In genomic region chr6:128235556-128235955, GRCh38 we compare ENCODE assay signal across 28 cellular contexts.
A peak's percentile ranks its signal among the peaks of the same experiment; 100 is the strongest.
DNase-seq lines count a peak whose midpoint lies in the region; ATAC-seq and TF ChIP-seq lines count a peak whose summit lies in the region.
"Had no signal": no experiment of that assay in that cellular context is flagged by ENCODE, and none has a peak within 500 bp of the region (broad histone marks: within the 10 kb centered on the region; RNA-seq: fewer than 3 reads in every experiment).

No MANE protein-coding gene starts in this region.

- H3K9me3 Mint-ChIP-seq in endodermal cell: no peaks in the 10 kb centered on the region
- H3K9me3 Mint-ChIP-seq: activated T-cell treated with anti-CD3 and anti-CD28 coated beads, Interleukin-2, amount 50 U/mL, for 24 hours; naive thymus-derived CD8-positive, alpha-beta T cell had no signal

- H3K9me3 ChIP-seq in Panc1 (ENCODE audit: control insufficient read depth, insufficient read depth, low read depth, low read length) (no peaks in the 10 kb centered on the region), endodermal cell (ENCODE audit: control insufficient read depth, low read length) (no peaks in the 10 kb centered on the region)
- H3K9me3 ChIP-seq: HAP-1, MG63, SK-N-SH, thoracic aorta had no signal

- 90 to 91% methylated on average over 4 of the region's 4 CpGs for WGBS in endodermal cell (ENCODE audit: insufficient coverage in 1 of 2, insufficient read length in 1 of 2), 2 experiments

- CTCF ChIA-PET in Panc1 (lab: Charles Lee): no interaction called here

- no TSS peak for BruUV-seq in Panc1 (replicated peaks; lab: Mats Ljungman, UMichigan)

- TF ChIP-seq CTCF in Panc1 (IDR thresholded peaks at IDR 0.05) (no peak), epithelial cell of proximal tubule (conservative IDR thresholded peaks at IDR 0.05; ENCODE audit: low read depth, low read length) (no peak), endodermal cell (conservative IDR thresholded peaks at IDR 0.05) (no peak)

- in situ Hi-C loops in Panc1 (cut with HindIII; ENCODE audit: low pct_unique_long_range_greater_than_20kb, low sequenced_read_pairs): no loop called here

- H3K4me3 ChIP-seq in Panc1 (ENCODE audit: low read depth in 2 of 2, low read length in 2 of 2) (no peak overlapping the region), epithelial cell of proximal tubule (ENCODE audit: low read depth, low read length) (no peak overlapping the region), endodermal cell (ENCODE audit: low read length) (no peak overlapping the region)
- H3K4me3 ChIP-seq: HAP-1, hepatocyte, MG63, thoracic aorta had no signal

- H3K36me3 ChIP-seq in Panc1 (ENCODE audit: control insufficient read depth, insufficient read depth, low read length) (no peaks in the 10 kb centered on the region; the same call in 1 of the 2 replicates), endodermal cell (ENCODE audit: control insufficient read depth, insufficient read depth, low read length) (peaks cover 6% of the 10 kb centered on the region)
- H3K36me3 ChIP-seq: HAP-1, MG63, thoracic aorta had no signal

- intact Hi-C loops in Panc1 (cut with micrococcal nuclease; ENCODE audit: unreplicated experiment): no loop called here

- H3K27ac ChIP-seq in Panc1 (ENCODE audit: low read length) (no peak overlapping the region), endodermal cell (ENCODE audit: low read depth, low read length) (no peak overlapping the region)
- H3K27ac ChIP-seq: C4-2B, hepatocyte, thoracic aorta had no signal

- H3K36me3 Mint-ChIP-seq in endodermal cell (ENCODE audit: low read depth): no peaks in the 10 kb centered on the region

- H3K27me3 Mint-ChIP-seq in endodermal cell (ENCODE audit: insufficient read depth): no peaks in the 10 kb centered on the region
- H3K27me3 Mint-ChIP-seq: activated CD4-positive, alpha-beta T cell treated with anti-CD3 and anti-CD28 coated beads for 36 hours; activated T-cell treated with anti-CD3 and anti-CD28 coated beads, Interleukin-2, amount 50 U/mL, for 24 hours; naive thymus-derived CD8-positive, alpha-beta T cell; T-helper 17 cell had no signal

- H3K4me1 Mint-ChIP-seq in endodermal cell: no peaks in the 10 kb centered on the region

- H3K4me1 ChIP-seq in Panc1 (ENCODE audit: control insufficient read depth, insufficient read depth, low read length) (no peaks in the 10 kb centered on the region), endodermal cell (ENCODE audit: control insufficient read depth, insufficient read depth, low read length) (no peaks in the 10 kb centered on the region)
- H3K4me1 ChIP-seq: HAP-1 had no signal

- H3K27me3 ChIP-seq in Panc1 (ENCODE audit: control insufficient read depth, insufficient read depth, low read length) (no peaks in the 10 kb centered on the region), endodermal cell (ENCODE audit: control insufficient read depth, insufficient read depth, low read length, poor library complexity, severe bottlenecking) (no peaks in the 10 kb centered on the region)
- H3K27me3 ChIP-seq: hepatocyte, MG63 had no signal

- no peak overlapping the region for H3K27ac Mint-ChIP-seq in endodermal cell
- H3K27ac Mint-ChIP-seq: activated CD4-positive, alpha-beta T cell treated with anti-CD3 and anti-CD28 coated beads for 36 hours; activated T-cell treated with anti-CD3 and anti-CD28 coated beads, Interleukin-2, amount 50 U/mL, for 24 hours; naive thymus-derived CD8-positive, alpha-beta T cell; T-helper 17 cell had no signal

- no peak for ATAC-seq in Panc1
- ATAC-seq: activated CD4-positive, alpha-beta T cell treated with anti-CD3 and anti-CD28 coated beads for 36 hours; naive thymus-derived CD8-positive, alpha-beta T cell; T-helper 17 cell had no signal

- no peak overlapping the region for H3K9ac ChIP-seq in endodermal cell (ENCODE audit: extremely low read depth, low read length, poor library complexity, severe bottlenecking)
- H3K9ac ChIP-seq: SK-N-SH had no signal

- H3K4me3 Mint-ChIP-seq in endodermal cell: no peak overlapping the region
- H3K4me3 Mint-ChIP-seq: activated CD4-positive, alpha-beta T cell treated with anti-CD3 and anti-CD28 coated beads for 36 hours; activated T-cell treated with anti-CD3 and anti-CD28 coated beads, Interleukin-2, amount 50 U/mL, for 24 hours; naive thymus-derived CD8-positive, alpha-beta T cell; T-helper 17 cell had no signal

- DNase-seq in EL (peak; percentile 1), Panc1 (ENCODE audit: low read depth, low spot score) (peak; percentile 2), epithelial cell of proximal tubule (ENCODE audit: low read depth) (peak; percentile 56), kidney tubule cell (ENCODE audit: low spot score) (peak; percentile 77), endodermal cell (no peak), NCI-H187 treated with DMSO at 0.1 percent for 48 hours (lab: John Stamatoyannopoulos, UW) (no peak), germinal center (ENCODE audit: low spot score) (no peak), CD1c-positive myeloid dendritic cell (ENCODE audit: extremely low spot score) (no peak)
- DNase-seq: activated CD4-positive, alpha-beta T cell treated with anti-CD3 and anti-CD28 coated beads for 36 hours; activated naive CD4-positive, alpha-beta T cell; activated T-cell treated with anti-CD3 and anti-CD28 coated beads, Interleukin-2, amount 50 U/mL, for 24 hours; foreskin melanocyte; MG63; midbrain; naive thymus-derived CD8-positive, alpha-beta T cell; NCI-H1436; NCI-H2171; NCI-H524; retina; SK-N-SH; stimulated activated CD4-positive, alpha-beta T cell treated with anti-CD3 and anti-CD28 coated beads, Interleukin-12 subunit alpha, Interleukin-12 subunit beta, amount 100 ng/mL, for 4 hours; stimulated activated CD4-positive, alpha-beta T cell treated with anti-CD3 and anti-CD28 coated beads, Interleukin-4, amount 100 ng/mL, for 4 hours; stimulated activated naive CD4-positive, alpha-beta T cell; T-helper 17 cell had no signal

- POLR2A ChIA-PET in Panc1 (lab: Charles Lee): no interaction called here

Comparison
In these comparisons a context has a peak if more than half of its experiments do, and no peak if none do; other contexts are left out.
1. DNase-seq: peak in EL (single experiment), Panc1 (single experiment), epithelial cell of proximal tubule (single experiment) and kidney tubule cell (single experiment); none in endodermal cell (single experiment), NCI-H187 treated with DMSO at 0.1 percent for 48 hours (single experiment), germinal center (single experiment) and CD1c-positive myeloid dendritic cell (single experiment).